In genomic region chr1:227767401-227768396, GRCh38 we compare ENCODE assay signal across 17 cellular contexts. TPM values are rescaled to one million over a fixed set of nuclear protein-coding genes. Genes with fewer than 3 reads are reported as not detected.
DNase-seq lines count a peak whose midpoint lies in the region; ATAC-seq and TF ChIP-seq lines count a peak whose summit lies in the region.
"Had no signal": no experiment of that assay in that cellular context is flagged by ENCODE, and none has a peak within 500 bp of the region (broad histone marks: within the 10 kb centered on the region; RNA-seq: fewer than 3 reads in every experiment).

No MANE protein-coding gene starts in this region.

- WGBS in body of pancreas, 2 donors: 88 to 91% methylated on average over 11 to 13 of the region's 13 CpGs

- H3K4me3 ChIP-seq in body of pancreas: no peak overlapping the region
- H3K4me3 ChIP-seq: left ventricle myocardium inferior had no signal

- no peak for TF ChIP-seq CTCF in RWPE1 (conservative IDR thresholded peaks at IDR 0.05; ENCODE audit: low read depth)
- TF ChIP-seq CTCF in body of pancreas (IDR thresholded peaks at IDR 0.05): no peak

- H3K27ac Mint-ChIP-seq in stimulated activated naive CD8-positive, alpha-beta T cell treated with anti-CD3 and anti-CD28 coated beads, Interleukin-15, Interleukin-2, amounts not matched to agents 100 ng/mL and 50 ng/mL, for 24 hours: peak overlapping the region; percentile 22
- no peak overlapping the region for H3K27ac Mint-ChIP-seq in activated T-cell treated with anti-CD3 and anti-CD28 coated beads, Interleukin-2, amount 50 U/mL, for 72 hours

- H3K4me1 ChIP-seq in body of pancreas: peaks cover 12% of the 10 kb centered on the region

- POLR2A ChIA-PET in RWPE1 (lab: Yijun Ruan, JAX; ENCODE audit: low non-redundant PET): no interaction called here

- H3K27ac ChIP-seq in RWPE1 (peak overlapping the region; percentile 29; the same call in 1 of the 2 replicates), body of pancreas (no peak overlapping the region)
- H3K27ac ChIP-seq: left ventricle myocardium inferior had no signal

- peaks cover 61% of the 10 kb centered on the region for H3K4me1 Mint-ChIP-seq in stimulated activated naive CD8-positive, alpha-beta T cell treated with anti-CD3 and anti-CD28 coated beads, Interleukin-15, Interleukin-2, amounts not matched to agents 100 ng/mL and 50 ng/mL, for 24 hours (ENCODE audit: low read depth)
- H3K4me1 Mint-ChIP-seq in activated T-cell treated with anti-CD3 and anti-CD28 coated beads, Interleukin-2, amount 50 U/mL, for 72 hours (ENCODE audit: low read depth): peaks cover 53% of the 10 kb centered on the region

- no peak for ATAC-seq in stimulated activated naive CD8-positive, alpha-beta T cell treated with anti-CD3 and anti-CD28 coated beads, Interleukin-15, Interleukin-2, amounts not matched to agents 100 U/mL and 50 U/mL, for 24 hours
- ATAC-seq in left colon (peak; percentile 68), body of pancreas (no peak)
- ATAC-seq in activated T-cell treated with anti-CD3 and anti-CD28 coated beads, Interleukin-2, amount 50 U/mL, for 72 hours (replicated peaks in 1 of 2): no peak

- DNase-seq in stimulated activated naive CD8-positive, alpha-beta T cell treated with anti-CD3 and anti-CD28 coated beads, Interleukin-15, Interleukin-2, amounts not matched to agents 100 U/mL and 50 U/mL, for 24 hours: no peak
- DNase-seq in RWPE1 (ENCODE audit: low spot score) (no peak), left colon (no peak), body of pancreas (no peak), NCI-H128 (lab: John Stamatoyannopoulos, UW; ENCODE audit: unreplicated experiment) (no peak)
- DNase-seq in activated T-cell treated with anti-CD3 and anti-CD28 coated beads, Interleukin-2, amount 50 U/mL, for 72 hours: no peak
- DNase-seq: activated CD4-positive, alpha-beta T cell treated with anti-CD3 and anti-CD28 coated beads, Interleukin-2, amount 50 U/mL, for 4 hours; amniotic stem cell; Calu3; central memory CD4-positive, alpha-beta T cell; effector memory CD4-positive, alpha-beta T cell; left ventricle myocardium inferior had no signal

- intact Hi-C loops in left colon (cut with DNase I, micrococcal nuclease): no loop called here
- intact Hi-C loops in body of pancreas (cut with DNase I): no loop called here

- no peaks in the 10 kb centered on the region for H3K9me3 Mint-ChIP-seq in stimulated activated naive CD8-positive, alpha-beta T cell treated with anti-CD3 and anti-CD28 coated beads, Interleukin-15, Interleukin-2, amounts not matched to agents 100 ng/mL and 50 ng/mL, for 24 hours
- no peaks in the 10 kb centered on the region for H3K9me3 Mint-ChIP-seq in activated T-cell treated with anti-CD3 and anti-CD28 coated beads, Interleukin-2, amount 50 U/mL, for 72 hours

- no peaks in the 10 kb centered on the region for H3K27me3 Mint-ChIP-seq in stimulated activated naive CD8-positive, alpha-beta T cell treated with anti-CD3 and anti-CD28 coated beads, Interleukin-15, Interleukin-2, amounts not matched to agents 100 ng/mL and 50 ng/mL, for 24 hours
- no peaks in the 10 kb centered on the region for H3K27me3 Mint-ChIP-seq in activated T-cell treated with anti-CD3 and anti-CD28 coated beads, Interleukin-2, amount 50 U/mL, for 72 hours (ENCODE audit: low read depth)

- H3K27me3 ChIP-seq in body of pancreas: no peaks in the 10 kb centered on the region

- peaks cover 36% of the 10 kb centered on the region for H3K36me3 Mint-ChIP-seq in stimulated activated naive CD8-positive, alpha-beta T cell treated with anti-CD3 and anti-CD28 coated beads, Interleukin-15, Interleukin-2, amounts not matched to agents 100 ng/mL and 50 ng/mL, for 24 hours (ENCODE audit: low read depth)
- peaks cover 10% of the 10 kb centered on the region in 2 donors for H3K36me3 Mint-ChIP-seq in activated T-cell treated with anti-CD3 and anti-CD28 coated beads, Interleukin-2, amount 50 U/mL, for 72 hours (ENCODE audit: insufficient read depth in 2 of 2)

- no peaks in the 10 kb centered on the region for H3K9me3 ChIP-seq in body of pancreas
- H3K9me3 ChIP-seq: left ventricle myocardium inferior had no signal

- no peak overlapping the region for H3K4me3 Mint-ChIP-seq in stimulated activated naive CD8-positive, alpha-beta T cell treated with anti-CD3 and anti-CD28 coated beads, Interleukin-15, Interleukin-2, amounts not matched to agents 100 ng/mL and 50 ng/mL, for 24 hours
- no peak overlapping the region for H3K4me3 Mint-ChIP-seq in activated T-cell treated with anti-CD3 and anti-CD28 coated beads, Interleukin-2, amount 50 U/mL, for 72 hours

- CTCF ChIA-PET in RWPE1 (lab: Yijun Ruan, JAX): no interaction called here

- H3K36me3 ChIP-seq in body of pancreas (replicated peaks in 1 of 2; ENCODE audit: insufficient read depth in 1 of 2, low read depth in 2 of 2): peaks cover 0 to 14% of the 10 kb centered on the region in 2 donors

- no peak for TF ChIP-seq POLR2A in body of pancreas (IDR thresholded peaks at IDR 0.05)

RNA-seq across cellular contexts. Expression of gene SNAP47, which starts 32.5 kb away (rescaled TPM):
- total RNA-seq in left colon: 10 to 100 TPM; 18.6 to 20.5 TPM
- total RNA-seq in activated T-cell treated with anti-CD3 and anti-CD28 coated beads, Interleukin-2, amount 50 U/mL, for 72 hours: 10 to 100 TPM; 34.0 to 35.3 TPM
- 10 to 100 TPM; 35.5 to 49.4 TPM for total RNA-seq in body of pancreas

RNA-seq across cellular contexts. Expression of gene JMJD4, which starts 32.6 kb away (rescaled TPM):
- 10 to 100 TPM; 11.1 to 11.9 TPM for total RNA-seq in left colon
- 10 to 100 TPM in 1 of 2 donors, 1 to 10 TPM in 1; 8.7 to 11.1 TPM for total RNA-seq in activated T-cell treated with anti-CD3 and anti-CD28 coated beads, Interleukin-2, amount 50 U/mL, for 72 hours
- 10 to 100 TPM; 13.2 to 15.3 TPM for total RNA-seq in body of pancreas

RNA-seq across cellular contexts. Expression of gene PRSS38, which starts 47.8 kb away (rescaled TPM):
- total RNA-seq in left colon (not detected), body of pancreas (not detected)
- total RNA-seq in activated T-cell treated with anti-CD3 and anti-CD28 coated beads, Interleukin-2, amount 50 U/mL, for 72 hours: not detected
- total RNA-seq: Calu3, left ventricle myocardium inferior, M059J, mononuclear cell, RPMI7951, urinary bladder had no signal
